ENCODE assay signal across 21 cellular contexts in genomic region chr3:177764377-177764912, GRCh38.
A peak's percentile ranks its signal among the peaks of the same experiment; 100 is the strongest.
DNase-seq lines count a peak whose midpoint lies in the region; ATAC-seq and TF ChIP-seq lines count a peak whose summit lies in the region.
"Had no signal": no experiment of that assay in that cellular context is flagged by ENCODE, and none has a peak within 500 bp of the region (broad histone marks: within the 10 kb centered on the region; RNA-seq: fewer than 3 reads in every experiment).

No MANE protein-coding gene starts in this region.

- in situ Hi-C loops in astrocyte of the spinal cord (cut with HindIII; ENCODE audit: low sequenced_read_pairs) = no loop called here

- H3K4me1 Mint-ChIP-seq in osteocyte (ENCODE audit: unreplicated experiment) = peaks cover 53% of the 10 kb centered on the region

- TF ChIP-seq CTCF in astrocyte of the spinal cord (IDR thresholded peaks at IDR 0.05; ENCODE audit: low read depth, low read length) (no peak), osteocyte (IDR thresholded peaks at IDR 0.05) (no peak), GM10248 (IDR thresholded peaks at IDR 0.05; ENCODE audit: control extremely low read depth, extremely low read depth, low read depth, missing control alignments) (no peak), dorsolateral prefrontal cortex (IDR thresholded peaks at IDR 0.05 in 54 of 56, conservative IDR thresholded peaks at IDR 0.05 in 2 of 56; ENCODE audit: low read depth in 1 of 56, partially characterized antibody in 56 of 56) (no peak)

- H3K4me3 ChIP-seq in astrocyte of the spinal cord (ENCODE audit: low read depth, low read length) (no peak overlapping the region), dorsolateral prefrontal cortex (no peak overlapping the region)
- H3K4me3 ChIP-seq: colonic mucosa, MG63, SJCRH30 had no signal

- ATAC-seq in HG03196 (IDR thresholded peaks at IDR 0.05; ENCODE audit: unreplicated experiment) = no peak

- DNase-seq in EH (ENCODE audit: low read depth) (peak; percentile 79), astrocyte of the spinal cord (ENCODE audit: low read depth, low spot score) (peak; percentile 66), fibroblast of the conjunctiva (ENCODE audit: low read depth) (peak; percentile 31), osteocyte (ENCODE audit: extremely low spot score, unreplicated experiment) (no peak), GM10248 (ENCODE audit: extremely low spot score) (no peak), dorsolateral prefrontal cortex (no peak)
- no peak for DNase-seq in stimulated activated CD4-positive, alpha-beta T cell treated with anti-CD3 and anti-CD28 coated beads, Interleukin-4, amount 100 ng/mL, for 24 hours
- DNase-seq: activated CD4-positive, CD25-positive, alpha-beta regulatory T cell treated with anti-CD3 and anti-CD28 coated beads, Interleukin-2, amount 50 U/mL, for 72 hours; activated gamma-delta T cell; colonic mucosa; erythroblast; GDM1; hippocampal formation; MG63; midbrain; NCI-H187; NCI-H510A; OCI-M1; SJCRH30 had no signal

- H3K36me3 Mint-ChIP-seq in osteocyte (ENCODE audit: unreplicated experiment) = peaks cover 11% of the 10 kb centered on the region

- H3K27ac Mint-ChIP-seq in osteocyte (ENCODE audit: unreplicated experiment) = peak overlapping the region; percentile 70

- H3K4me3 Mint-ChIP-seq in osteocyte (ENCODE audit: unreplicated experiment) = no peak overlapping the region

- no peak overlapping the region for H3K27ac ChIP-seq in dorsolateral prefrontal cortex
- H3K27ac ChIP-seq: colonic mucosa, neutrophil, SJCRH30 had no signal

- CTCF ChIA-PET in GM10248 (lab: Yijun Ruan, JAX) = interaction anchor here (1.1 to 2.0 kb wide), 4 partner anchors 10 to 17 kb away, joined by 3 to 7 read pairs (median 4); no protein-coding TSS in a partner anchor

- no peaks in the 10 kb centered on the region for H3K27me3 Mint-ChIP-seq in osteocyte (ENCODE audit: unreplicated experiment)

- H3K9me3 Mint-ChIP-seq in osteocyte (ENCODE audit: unreplicated experiment) = peaks cover 16% of the 10 kb centered on the region

- intact Hi-C loops in dorsolateral prefrontal cortex (cut with DNase I) = no loop called here

- H3K27me3 ChIP-seq in dorsolateral prefrontal cortex = no peaks in the 10 kb centered on the region
- H3K27me3 ChIP-seq: colonic mucosa, MG63, neutrophil, SJCRH30 had no signal

- POLR2A ChIA-PET in GM10248 (lab: Yijun Ruan, JAX) = no interaction called here

Comparison
In these comparisons a context has a peak if more than half of its experiments do, and no peak if none do; other contexts are left out.
1. DNase-seq: peak in EH (single experiment), astrocyte of the spinal cord (single experiment) and fibroblast of the conjunctiva (single experiment); none in osteocyte (single experiment), stimulated activated CD4-positive, alpha-beta T cell treated with anti-CD3 and anti-CD28 coated beads, Interleukin-4, amount 100 ng/mL, for 24 hours (single experiment), GM10248 (single experiment) and dorsolateral prefrontal cortex (0 of 10).